ENCODE assay signal across 16 cellular contexts in genomic region chr18:65257157-65257556, GRCh38.
DNase-seq lines count a peak whose midpoint lies in the region; TF ChIP-seq lines count a peak whose summit lies in the region.
"Had no signal": no experiment of that assay in that cellular context is flagged by ENCODE, and none has a peak within 500 bp of the region (broad histone marks: within the 10 kb centered on the region; RNA-seq: fewer than 3 reads in every experiment).

No MANE protein-coding gene starts in this region.

- no peak overlapping the region for H2AK5ac ChIP-seq in H9 (ENCODE audit: insufficient read length, low read length)

- H3K4me1 Mint-ChIP-seq in H9 = peaks cover 7 to 8% of the 10 kb centered on the region in 2 experiments; a peak in 3 of 4 replicates
- H3K4me1 Mint-ChIP-seq in endodermal cell = peaks cover 2% of the 10 kb centered on the region
- no peaks in the 10 kb centered on the region for H3K4me1 Mint-ChIP-seq in neural progenitor cell

- H3K9me3 ChIP-seq in H9 (ENCODE audit: control insufficient read depth, low read depth, low read length) (no peaks in the 10 kb centered on the region), endodermal cell (ENCODE audit: control insufficient read depth, low read length) (no peaks in the 10 kb centered on the region), neural progenitor cell (ENCODE audit: low read depth) (no peaks in the 10 kb centered on the region), WERI-Rb-1 (ENCODE audit: severe bottlenecking) (no peaks in the 10 kb centered on the region), hepatocyte (ENCODE audit: low read depth) (no peaks in the 10 kb centered on the region)

- H3K4me3 Mint-ChIP-seq in H9 = no peak overlapping the region
- no peak overlapping the region for H3K4me3 Mint-ChIP-seq in endodermal cell
- H3K4me3 Mint-ChIP-seq in neural progenitor cell = no peak overlapping the region

- no peaks in the 10 kb centered on the region for H3K9me2 ChIP-seq in hepatocyte (replicated peaks; ENCODE audit: insufficient read depth)

- no peak overlapping the region for H3K14ac ChIP-seq in H9 (ENCODE audit: insufficient read depth, low read length)

- no peak overlapping the region for H2BK15ac ChIP-seq in H9 (ENCODE audit: low read depth, low read length)

- H2AFZ ChIP-seq in H9 (ENCODE audit: low read length) = no peak overlapping the region
- peak overlapping the region; percentile 67 for H2AFZ ChIP-seq in neural progenitor cell (replicated peaks)
- H2AFZ ChIP-seq in hepatocyte = no peak overlapping the region
- H2AFZ ChIP-seq: PC-9 had no signal

- no peak overlapping the region for H4K5ac ChIP-seq in H9 (ENCODE audit: insufficient read length, low read depth, low read length)

- no peak for TF ChIP-seq CTCF in H9 (conservative IDR thresholded peaks at IDR 0.05)
- no peak for TF ChIP-seq CTCF in endodermal cell (conservative IDR thresholded peaks at IDR 0.05)
- TF ChIP-seq CTCF in neural progenitor cell (IDR thresholded peaks at IDR 0.05) = no peak
- TF ChIP-seq CTCF in WERI-Rb-1 (IDR thresholded peaks at IDR 0.05; ENCODE audit: low read depth, low read length) = no peak
- no peak for TF ChIP-seq CTCF in hepatocyte (IDR thresholded peaks at IDR 0.05; ENCODE audit: poor library complexity)

- H4K20me1 ChIP-seq in H9 (ENCODE audit: control insufficient read depth, insufficient read depth, insufficient read length) (no peaks in the 10 kb centered on the region), neural progenitor cell (ENCODE audit: low read depth) (no peaks in the 10 kb centered on the region), hepatocyte (ENCODE audit: insufficient read depth, poor library complexity, severe bottlenecking) (no peaks in the 10 kb centered on the region)

- H3K27me3 ChIP-seq in H9 (ENCODE audit: insufficient read depth, low read length) (no peaks in the 10 kb centered on the region), endodermal cell (ENCODE audit: control insufficient read depth, insufficient read depth, low read length, poor library complexity, severe bottlenecking) (no peaks in the 10 kb centered on the region), neural progenitor cell (no peaks in the 10 kb centered on the region), WERI-Rb-1 (ENCODE audit: insufficient read depth, low read depth, severe bottlenecking) (no peaks in the 10 kb centered on the region), hepatocyte (no peaks in the 10 kb centered on the region)

- no peaks in the 10 kb centered on the region for H3K4me1 ChIP-seq in H9 (ENCODE audit: insufficient read depth, low read length)
- H3K4me1 ChIP-seq in endodermal cell (ENCODE audit: control insufficient read depth, insufficient read depth, low read length) = no peaks in the 10 kb centered on the region
- no peaks in the 10 kb centered on the region for H3K4me1 ChIP-seq in neural progenitor cell
- H3K4me1 ChIP-seq in hepatocyte (ENCODE audit: insufficient read depth) = no peaks in the 10 kb centered on the region

- no peak overlapping the region for H3K4me3 ChIP-seq in endodermal cell (ENCODE audit: low read length)
- H3K4me3 ChIP-seq in neural progenitor cell = no peak overlapping the region
- H3K4me3 ChIP-seq in WERI-Rb-1 (ENCODE audit: low read depth, low read length) = no peak overlapping the region
- no peak overlapping the region for H3K4me3 ChIP-seq in hepatocyte
- H3K4me3 ChIP-seq: PC-9 had no signal

- H3K79me2 ChIP-seq in H9 (ENCODE audit: insufficient read depth, low read length) = no peaks in the 10 kb centered on the region
- H3K79me2 ChIP-seq in neural progenitor cell (ENCODE audit: low read depth) = no peaks in the 10 kb centered on the region
- H3K79me2 ChIP-seq in hepatocyte = no peaks in the 10 kb centered on the region

- no peaks in the 10 kb centered on the region for H3K36me3 Mint-ChIP-seq in H9 (ENCODE audit: insufficient read depth in 1 of 3, low read depth in 3 of 3)
- no peaks in the 10 kb centered on the region for H3K36me3 Mint-ChIP-seq in endodermal cell (ENCODE audit: low read depth)
- no peaks in the 10 kb centered on the region for H3K36me3 Mint-ChIP-seq in neural progenitor cell

- H3K36me3 ChIP-seq in endodermal cell (ENCODE audit: control insufficient read depth, insufficient read depth, low read length) (no peaks in the 10 kb centered on the region), neural progenitor cell (no peaks in the 10 kb centered on the region), WERI-Rb-1 (no peaks in the 10 kb centered on the region), hepatocyte (replicated peaks; ENCODE audit: insufficient read depth, low read depth) (no peaks in the 10 kb centered on the region)

- H2BK120ac ChIP-seq in H9 (ENCODE audit: low read depth, low read length, poor library complexity, severe bottlenecking) = no peak overlapping the region

- H3K27ac ChIP-seq in H9 (ENCODE audit: insufficient read length, low read depth, low read length) = no peak overlapping the region
- no peak overlapping the region for H3K27ac ChIP-seq in endodermal cell (ENCODE audit: low read depth, low read length)
- H3K27ac ChIP-seq in neural progenitor cell = no peak overlapping the region
- H3K27ac ChIP-seq in WERI-Rb-1 = no peak overlapping the region
- no peak overlapping the region for H3K27ac ChIP-seq in hepatocyte
- H3K27ac ChIP-seq: PC-9, RWPE1 had no signal

- H3K56ac ChIP-seq in H9 (ENCODE audit: insufficient read length, low read depth, low read length) = no peak overlapping the region

- H3T11ph ChIP-seq in H9 (ENCODE audit: low read length) = no peak overlapping the region

- H3K27me3 Mint-ChIP-seq in H9 (ENCODE audit: low read depth) (peaks cover 19% of the 10 kb centered on the region), endodermal cell (ENCODE audit: insufficient read depth) (peaks cover 9% of the 10 kb centered on the region), neural progenitor cell (ENCODE audit: insufficient read depth, low read depth) (peaks cover 2% of the 10 kb centered on the region)

- no peak overlapping the region for H2BK5ac ChIP-seq in H9 (ENCODE audit: insufficient read length, low read length)

- no peaks in the 10 kb centered on the region for H3K23me2 ChIP-seq in H9 (ENCODE audit: insufficient read length, low read depth, low read length, poor library complexity, severe bottlenecking)

- no peaks in the 10 kb centered on the region for H3F3A ChIP-seq in neural progenitor cell (ENCODE audit: low read depth)

- H2BK20ac ChIP-seq in H9 (ENCODE audit: low read depth, low read length, poor library complexity, severe bottlenecking) = no peak overlapping the region

- H3K79me1 ChIP-seq in H9 (ENCODE audit: insufficient read depth, low read depth, low read length, poor library complexity, severe bottlenecking) = no peaks in the 10 kb centered on the region

- H3K23ac ChIP-seq in H9 (ENCODE audit: insufficient read length, low read depth, low read length) = no peak overlapping the region

- no peak overlapping the region for H3K18ac ChIP-seq in H9 (ENCODE audit: insufficient read length, low read depth, low read length)

- H2BK12ac ChIP-seq in H9 (ENCODE audit: insufficient read length, low read depth, low read length) = no peak overlapping the region

- no CpG with 5 or more reads among the region's 1 CpG for WGBS in H9 (ENCODE audit: extremely low coverage, insufficient read length, low lambda C conversion rate)
- WGBS in endodermal cell (ENCODE audit: insufficient coverage in 1 of 2, insufficient read length in 1 of 2), 2 experiments = no CpG with 5 or more reads among the region's 1 CpG
- WGBS in hepatocyte (ENCODE audit: low lambda C conversion rate, missing lambda C conversion rate) = 43% methylated on average over 1 of the region's 1 CpG

- H3K4me2 ChIP-seq in H9 (ENCODE audit: insufficient read depth, insufficient read length, low read length) (no peak overlapping the region), neural progenitor cell (no peak overlapping the region), hepatocyte (no peak overlapping the region)
- H3K4me2 ChIP-seq: PC-9 had no signal

- no peak overlapping the region for H3K4ac ChIP-seq in H9 (ENCODE audit: low read depth, low read length)

- peak; percentile 34 for DNase-seq in H9
- peak; percentile 86 for DNase-seq in NCI-H69 (lab: John Stamatoyannopoulos, UW)
- DNase-seq in endodermal cell = peak; percentile 53
- peak; percentile 19 for DNase-seq in neural progenitor cell (ENCODE audit: low spot score)
- no peak for DNase-seq in WERI-Rb-1
- DNase-seq in hepatocyte (ENCODE audit: low spot score) = no peak
- no peak for DNase-seq in DMS114 treated with DMSO at 0.1 percent for 48 hours (lab: John Stamatoyannopoulos, UW; ENCODE audit: unreplicated experiment)
- DNase-seq: COR-L47, DMS79, H7, MM.1S, NCI-H1092 treated with DMSO at 0.1 percent for 48 hours, NCI-H2081 treated with DMSO at 0.1 percent for 48 hours, NCI-H510A, PC-9 had no signal

- H3K9me3 Mint-ChIP-seq in H9 (no peaks in the 10 kb centered on the region), endodermal cell (no peaks in the 10 kb centered on the region), neural progenitor cell (no peaks in the 10 kb centered on the region)

- no peak overlapping the region for H4K8ac ChIP-seq in H9 (replicated peaks; ENCODE audit: insufficient read length, low read depth, low read length)

- no peak overlapping the region for H4K91ac ChIP-seq in H9 (ENCODE audit: insufficient read length, low read depth, low read length)

- H3K27ac Mint-ChIP-seq in H9 (no peak overlapping the region), endodermal cell (no peak overlapping the region), neural progenitor cell (no peak overlapping the region)

- no peak overlapping the region for H3K9ac ChIP-seq in H9 (ENCODE audit: extremely low read depth, insufficient read length, low read length)
- no peak overlapping the region for H3K9ac ChIP-seq in endodermal cell (ENCODE audit: extremely low read depth, low read length, poor library complexity, severe bottlenecking)
- no peak overlapping the region for H3K9ac ChIP-seq in neural progenitor cell

Comparison
In these comparisons a context has a peak if more than half of its experiments do, and no peak if none do; other contexts are left out.
1. DNase-seq: peak in H9 (single experiment), NCI-H69 (single experiment), endodermal cell (single experiment) and neural progenitor cell (single experiment); none in WERI-Rb-1 (single experiment), hepatocyte (single experiment) and DMS114 treated with DMSO at 0.1 percent for 48 hours (single experiment).